ENCODE assay signal across 8 cellular contexts in the genomic region with DNA sequence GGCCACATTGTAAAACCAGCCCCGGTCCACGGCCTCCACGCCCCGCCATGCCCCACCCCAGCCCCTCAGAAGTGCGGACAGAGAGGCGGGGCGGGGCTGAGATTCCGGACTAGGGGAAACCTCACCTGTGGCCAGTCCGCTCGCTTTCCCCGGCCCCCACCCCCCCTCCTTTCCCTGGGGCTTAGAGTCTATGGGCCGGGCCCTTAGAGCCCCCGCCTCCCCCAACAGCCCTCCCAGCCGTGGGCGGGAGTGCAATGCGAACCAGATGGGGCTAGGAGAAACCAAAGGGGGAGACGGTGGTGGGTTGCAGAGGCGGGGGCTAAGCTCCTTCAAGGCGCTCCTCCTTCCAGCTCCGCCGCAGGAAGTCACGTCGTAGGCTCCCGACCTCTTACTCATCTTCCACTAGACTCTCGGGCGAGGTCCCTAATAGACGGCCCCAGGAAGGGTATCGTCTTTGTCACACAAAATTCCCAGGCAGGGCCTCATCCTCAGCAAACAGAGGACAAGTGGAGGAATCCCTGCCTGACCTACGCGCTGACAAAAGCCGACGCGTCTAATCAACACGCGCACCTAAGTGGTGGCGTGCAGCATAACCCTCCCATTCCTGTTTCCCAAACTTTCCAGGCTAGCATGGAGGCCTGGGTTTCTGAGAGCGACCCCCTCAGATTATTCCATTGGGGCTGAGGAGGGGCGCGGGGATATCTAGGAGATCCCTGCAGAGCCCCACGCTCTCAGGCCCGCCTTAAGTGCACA. TPM values are rescaled to one million over a fixed set of nuclear protein-coding genes. Genes with fewer than 3 reads are reported as not detected.
DNase-seq lines count a peak whose midpoint lies in the region; ATAC-seq lines count a peak whose summit lies in the region.

No MANE protein-coding gene starts in this region.

- H3K4me1 ChIP-seq in HUES6 (ENCODE audit: control insufficient read depth, insufficient read depth, low read length) (peaks cover 22% of the 10 kb centered on the region), trophoblast cell (ENCODE audit: control insufficient read depth in 1 of 2, insufficient read depth in 2 of 2, low read length in 2 of 2) (peaks cover 15 to 16% of the 10 kb centered on the region in 2 experiments)

- peak overlapping the region; percentile 94 for H2BK120ac ChIP-seq in trophoblast cell (ENCODE audit: insufficient read depth, low read length, poor library complexity)

- peaks cover 7% of the 10 kb centered on the region for H3K36me3 Mint-ChIP-seq in activated naive CD4-positive, alpha-beta T cell treated with anti-CD3 and anti-CD28 coated beads, Interleukin-2, amount 50 U/mL, for 24 hours

- peak overlapping the region; percentile 87; the same call in 1 of the 2 replicates for H3K27ac ChIP-seq in HUES6 (ENCODE audit: low read depth, low read length)
- H3K27ac ChIP-seq in trophoblast cell (ENCODE audit: low read depth, low read length), result peak overlapping the region; percentile 96

- H3K79me1 ChIP-seq in trophoblast cell (ENCODE audit: low read length), result peaks cover 23% of the 10 kb centered on the region

- H3K9ac ChIP-seq in HUES6 (ENCODE audit: low read length) (peak overlapping the region; percentile 96), trophoblast cell (ENCODE audit: low read length) (peak overlapping the region; percentile 55)

- H3K27ac Mint-ChIP-seq in activated naive CD4-positive, alpha-beta T cell treated with anti-CD3 and anti-CD28 coated beads, Interleukin-2, amount 50 U/mL, for 24 hours, result peak overlapping the region; percentile 96

- H3K4me3 Mint-ChIP-seq in activated naive CD4-positive, alpha-beta T cell treated with anti-CD3 and anti-CD28 coated beads, Interleukin-2, amount 50 U/mL, for 24 hours, result peak overlapping the region; percentile 96

- H3K27me3 Mint-ChIP-seq in activated naive CD4-positive, alpha-beta T cell treated with anti-CD3 and anti-CD28 coated beads, Interleukin-2, amount 50 U/mL, for 24 hours, result no peaks in the 10 kb centered on the region

- no peak overlapping the region for H3K23ac ChIP-seq in trophoblast cell (ENCODE audit: low read length)

- H3K14ac ChIP-seq in trophoblast cell (ENCODE audit: low read length), result peak overlapping the region; percentile 94

- H2AFZ ChIP-seq in trophoblast cell (ENCODE audit: insufficient read depth, low read length, poor library complexity), result peak overlapping the region; percentile 85

- H3K4me3 ChIP-seq in HUES6 (ENCODE audit: low read depth, low read length), result peak overlapping the region; percentile 81
- H3K4me3 ChIP-seq in trophoblast cell (ENCODE audit: low read depth, low read length), result peak overlapping the region; percentile 71

- peak overlapping the region; percentile 97 for H4K12ac ChIP-seq in trophoblast cell (ENCODE audit: low read depth, low read length)

- no CpG with 5 or more reads among the region's 41 CpGs for WGBS in trophoblast cell (ENCODE audit: extremely low coverage, insufficient coverage, insufficient read length)

- intact Hi-C loops in Right ventricle myocardium inferior (cut with DNase I), result loop anchor here (1.0 kb wide), 2 partner anchors 9 to 24 kb away; no protein-coding TSS in a partner anchor

- H4K91ac ChIP-seq in trophoblast cell (ENCODE audit: low read depth, low read length), result peak overlapping the region; percentile 97

- H3K9me3 Mint-ChIP-seq in activated naive CD4-positive, alpha-beta T cell treated with anti-CD3 and anti-CD28 coated beads, Interleukin-2, amount 50 U/mL, for 24 hours, result no peaks in the 10 kb centered on the region

- peak overlapping the region; percentile 97 for H3K18ac ChIP-seq in trophoblast cell (ENCODE audit: low read length)

- peak overlapping the region; percentile 89 for H2AK5ac ChIP-seq in trophoblast cell (ENCODE audit: low read length)

- DNase-seq in DMS114 treated with DMSO at 0.1 percent for 48 hours (lab: John Stamatoyannopoulos, UW; ENCODE audit: unreplicated experiment), result peak; percentile 79
- peak; percentile 89 for DNase-seq in SK-N-DZ (ENCODE audit: low spot score)
- peak; percentile 91 for DNase-seq in Right ventricle myocardium inferior (ENCODE audit: missing footprints)
- peak; percentile 72 to 79 for DNase-seq in trophoblast cell
- peak; percentile 89 for DNase-seq in ureter (ENCODE audit: low spot score)

- peak overlapping the region; percentile 97 for H2BK5ac ChIP-seq in trophoblast cell (ENCODE audit: low read depth, low read length, poor library complexity)

- H3K27me3 ChIP-seq in HUES6 (ENCODE audit: control insufficient read depth, insufficient read depth, low read length) (no peaks in the 10 kb centered on the region), trophoblast cell (ENCODE audit: insufficient read depth, low read length) (no peaks in the 10 kb centered on the region)

- peak overlapping the region; percentile 60 for H3K4me2 ChIP-seq in trophoblast cell (ENCODE audit: low read length)

- peak overlapping the region; percentile 62 for H2BK12ac ChIP-seq in trophoblast cell (ENCODE audit: low read length)

- ATAC-seq in GM21423 (IDR thresholded peaks at IDR 0.05; ENCODE audit: unreplicated experiment) (peak; percentile 29), Right ventricle myocardium inferior (peak; percentile 66)

- H3K9me3 ChIP-seq in HUES6 (ENCODE audit: control insufficient read depth, insufficient read depth, low read depth, low read length), result no peaks in the 10 kb centered on the region
- no peaks in the 10 kb centered on the region for H3K9me3 ChIP-seq in trophoblast cell (ENCODE audit: insufficient read depth, low read depth, low read length)

- H4K8ac ChIP-seq in trophoblast cell (ENCODE audit: low read depth, low read length), result peak overlapping the region; percentile 94

- peaks cover 70% of the 10 kb centered on the region for H3K4me1 Mint-ChIP-seq in activated naive CD4-positive, alpha-beta T cell treated with anti-CD3 and anti-CD28 coated beads, Interleukin-2, amount 50 U/mL, for 24 hours

- peak overlapping the region; percentile 96 for H3K4ac ChIP-seq in trophoblast cell (ENCODE audit: low read depth, low read length)

- H3K36me3 ChIP-seq in HUES6 (ENCODE audit: control insufficient read depth, insufficient read depth, low read length) (peaks cover 22% of the 10 kb centered on the region), trophoblast cell (ENCODE audit: control insufficient read depth in 1 of 2, insufficient read depth in 2 of 2, low read length in 2 of 2) (peaks cover 23% of the 10 kb centered on the region in 2 experiments)

- H3K79me2 ChIP-seq in trophoblast cell (ENCODE audit: control insufficient read depth, insufficient read depth, low read length, poor library complexity), result peaks cover 27% of the 10 kb centered on the region

RNA-seq across cellular contexts. Expression of a gene that starts 1.0 kb away (rescaled TPM):
- 24.6 and 39.9 TPM in 2 replicates for polyA plus RNA-seq in SK-N-DZ (2014; cell fraction: cytosol; rRNA removed)
- 33.8 and 35.6 TPM in 2 replicates for polyA plus RNA-seq in SK-N-DZ (2014; cell fraction: nucleus; rRNA removed)
- total RNA-seq in Right ventricle myocardium inferior (9.8 TPM), ureter (16.2 TPM)
- polyA plus RNA-seq in trophoblast cell (2013), result 26.6 and 26.8 TPM in 2 replicates

RNA-seq across cellular contexts. Expression of a gene that starts 9.3 kb away (rescaled TPM):
- 48.5 and 61.1 TPM in 2 replicates for polyA plus RNA-seq in SK-N-DZ (2014; cell fraction: cytosol; rRNA removed)
- polyA plus RNA-seq in SK-N-DZ (2014; cell fraction: nucleus; rRNA removed), result 58.2 and 72.1 TPM in 2 replicates
- 3.3 TPM for total RNA-seq in Right ventricle myocardium inferior
- polyA plus RNA-seq in trophoblast cell (2013), result 11.6 and 12.1 TPM in 2 replicates
- total RNA-seq in ureter, result 12.5 TPM

RNA-seq across cellular contexts. Expression of a gene that starts 23.3 kb away (rescaled TPM):
- 37.1 and 42.2 TPM in 2 replicates for polyA plus RNA-seq in SK-N-DZ (2014; cell fraction: cytosol; rRNA removed)
- 129 TPM in 2 replicates for polyA plus RNA-seq in SK-N-DZ (2014; cell fraction: nucleus; rRNA removed)
- total RNA-seq in Right ventricle myocardium inferior, result 58.3 TPM
- polyA plus RNA-seq in trophoblast cell (2013), result 48.8 and 53.2 TPM in 2 replicates
- 280 TPM for total RNA-seq in ureter

RNA-seq across cellular contexts. Expression of a gene that starts 37.9 kb away (rescaled TPM):
- polyA plus RNA-seq in SK-N-DZ (2014; cell fraction: cytosol; rRNA removed), result not detected in 2 replicates
- polyA plus RNA-seq in SK-N-DZ (2014; cell fraction: nucleus; rRNA removed), result 0.22 TPM in 1 of 2 replicates, not detected in the other
- total RNA-seq in Right ventricle myocardium inferior (not detected), ureter (0.23 TPM)
- polyA plus RNA-seq in trophoblast cell (2013), result 0.04 TPM in 1 of 2 replicates, not detected in the other

RNA-seq across cellular contexts. Expression of a gene that starts 40.4 kb away (rescaled TPM):
- 6.4 and 7.8 TPM in 2 replicates for polyA plus RNA-seq in SK-N-DZ (2014; cell fraction: cytosol; rRNA removed)
- 16.5 and 44.9 TPM in 2 replicates for polyA plus RNA-seq in SK-N-DZ (2014; cell fraction: nucleus; rRNA removed)
- total RNA-seq in Right ventricle myocardium inferior (143 TPM), ureter (180 TPM)
- polyA plus RNA-seq in trophoblast cell (2013), result 45.9 and 49.7 TPM in 2 replicates

Comparison
In these comparisons a context has a peak if more than half of its experiments do, and no peak if none do; other contexts are left out.
1. Peak in every context shown above with its lines: DNase-seq, ATAC-seq, H3K4me3 ChIP-seq and H3K27ac ChIP-seq.